21 cellular contexts compared by ENCODE assay signal in the genomic region with DNA sequence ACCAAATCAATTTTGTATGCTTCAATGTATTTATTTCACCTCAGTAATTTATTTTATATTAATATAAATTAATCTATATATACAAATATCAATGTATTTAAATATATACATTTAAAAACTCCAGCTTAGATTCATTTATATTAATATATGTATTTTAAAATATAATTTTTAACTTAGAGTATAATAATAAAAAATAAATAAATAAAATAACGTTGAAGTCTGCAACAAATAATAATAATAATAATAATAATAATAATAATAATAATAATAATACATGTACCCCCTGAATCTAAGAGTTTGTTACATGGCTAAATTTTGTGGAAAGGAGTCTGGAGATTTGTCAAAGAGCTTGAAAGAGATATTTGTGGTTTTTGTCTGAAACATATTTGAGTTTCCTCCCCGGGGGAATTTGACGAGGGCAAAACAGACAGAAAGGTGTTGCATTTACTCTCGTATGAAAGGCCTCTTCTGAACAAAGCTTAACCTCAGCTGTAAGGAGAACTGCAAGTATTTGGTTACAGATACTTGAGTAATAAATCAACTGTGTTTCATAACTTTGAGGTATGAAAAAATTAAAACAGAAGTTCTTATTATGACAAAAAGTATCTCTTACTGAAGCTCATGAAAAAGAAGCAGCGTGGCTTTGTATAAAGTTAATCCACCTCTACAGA.
DNase-seq lines count a peak whose midpoint lies in the region; ATAC-seq, FAIRE-seq and TF ChIP-seq lines count a peak whose summit lies in the region.
"Had no signal": no experiment of that assay in that cellular context is flagged by ENCODE, and none has a peak within 500 bp of the region (broad histone marks: within the 10 kb centered on the region; RNA-seq: fewer than 3 reads in every experiment).

No MANE protein-coding gene starts in this region.

- FAIRE-seq in bronchial epithelial cell (lab: Jason Lieb, UNC) (no peak), kidney (lab: Jason Lieb, UNC) (peak; percentile 90)

- H3K79me2 ChIP-seq in Karpas-422 (ENCODE audit: low read length): no peaks in the 10 kb centered on the region

- no peak overlapping the region for H2AFZ ChIP-seq in Karpas-422 (ENCODE audit: low read length)

- intact Hi-C loops in kidney (cut with DNase I): no loop called here

- H3K4me3 ChIP-seq in bronchial epithelial cell (ENCODE audit: low read depth, low read length) (no peak overlapping the region), kidney (ENCODE audit: low read length in 2 of 2) (no peak overlapping the region), Karpas-422 (ENCODE audit: low read length) (no peak overlapping the region)
- H3K4me3 ChIP-seq: coronary artery, upper lobe of left lung had no signal

- DNase-seq in NOMO-1 (lab: John Stamatoyannopoulos, UW; ENCODE audit: unreplicated experiment in 2 of 2) (peak; percentile 31 to 74), bronchial epithelial cell (ENCODE audit: low read depth) (peak; percentile 72), kidney (no peak), nucleus accumbens (lab: John Stamatoyannopoulos, UW) (no peak), Karpas-422 (no peak)
- DNase-seq: activated CD4-positive, alpha-beta T cell treated with anti-CD3 and anti-CD28 coated beads for 1 hour; activated CD8-positive, alpha-beta T cell treated with anti-CD3 and anti-CD28 coated beads for 36 hours; activated effector memory CD4-positive, alpha-beta T cell treated with anti-CD3 and anti-CD28 coated beads, Interleukin-2, amount 50 U/mL, for 16 hours; brain microvascular endothelial cell; GOT3; KG1; NCI-H1092; NCI-H1930; NCI-H2227 treated with DMSO at 0.1 percent for 48 hours; NCI-H774; stimulated activated CD4-positive, alpha-beta T cell treated with anti-CD3 and anti-CD28 coated beads, Interleukin-1b, Interleukin-23, amount 100 ng/mL, for 48 hours; upper lobe of left lung had no signal

- H3K9ac ChIP-seq in kidney (ENCODE audit: low read length in 2 of 2): no peak overlapping the region
- H3K9ac ChIP-seq in Karpas-422 (ENCODE audit: low read length): no peak overlapping the region

- no peaks in the 10 kb centered on the region for H3K27me3 ChIP-seq in bronchial epithelial cell (ENCODE audit: control insufficient read depth, insufficient read depth, low read length)
- no peaks in the 10 kb centered on the region for H3K27me3 ChIP-seq in Karpas-422 (ENCODE audit: low read length)
- H3K27me3 ChIP-seq: brain microvascular endothelial cell, upper lobe of left lung had no signal

- TF ChIP-seq CTCF in bronchial epithelial cell (IDR thresholded peaks at IDR 0.05; ENCODE audit: insufficient read depth, low read length, severe bottlenecking) (no peak), kidney (IDR thresholded peaks at IDR 0.05; ENCODE audit: borderline replicate concordance, extremely low read depth, insufficient read depth) (no peak)

- no peaks in the 10 kb centered on the region for H4K20me1 ChIP-seq in Karpas-422 (ENCODE audit: insufficient read depth, low read depth, low read length)

- H3K36me3 ChIP-seq in bronchial epithelial cell (ENCODE audit: control insufficient read depth, insufficient read depth, low read length): no peaks in the 10 kb centered on the region
- H3K36me3 ChIP-seq in kidney (ENCODE audit: control insufficient read depth in 1 of 2, insufficient read depth in 2 of 2, low read length in 2 of 2): no peaks in the 10 kb centered on the region
- H3K36me3 ChIP-seq in Karpas-422 (ENCODE audit: insufficient read depth, low read length): no peaks in the 10 kb centered on the region
- H3K36me3 ChIP-seq: brain microvascular endothelial cell, upper lobe of left lung had no signal

- H3K4me1 ChIP-seq in kidney (ENCODE audit: control insufficient read depth in 1 of 2, insufficient read depth in 1 of 2, low read depth in 1 of 2, low read length in 2 of 2) (no peaks in the 10 kb centered on the region), Karpas-422 (ENCODE audit: low read length) (no peaks in the 10 kb centered on the region)

- ATAC-seq in HG02981 (IDR thresholded peaks at IDR 0.05; ENCODE audit: unreplicated experiment) (peak; percentile 46), GM18519 (IDR thresholded peaks at IDR 0.05; ENCODE audit: low FRiP score, unreplicated experiment) (no peak), GM21447 (IDR thresholded peaks at IDR 0.05; ENCODE audit: unreplicated experiment) (no peak)
- ATAC-seq: activated CD8-positive, alpha-beta T cell treated with anti-CD3 and anti-CD28 coated beads for 36 hours had no signal

- H3K27ac ChIP-seq in kidney (ENCODE audit: low read depth in 2 of 2, low read length in 2 of 2) (no peak overlapping the region), Karpas-422 (ENCODE audit: low read length) (no peak overlapping the region)
- H3K27ac ChIP-seq: brain microvascular endothelial cell, coronary artery, upper lobe of left lung had no signal

- H3K4me2 ChIP-seq in Karpas-422 (ENCODE audit: low read depth, low read length, poor library complexity, severe bottlenecking): no peak overlapping the region

- no peaks in the 10 kb centered on the region for H3K9me2 ChIP-seq in Karpas-422 (replicated peaks; ENCODE audit: insufficient read depth, low read length)

- no peaks in the 10 kb centered on the region for H3K9me3 ChIP-seq in kidney (ENCODE audit: control insufficient read depth in 1 of 2, low read length in 2 of 2)
- peaks cover 58% of the 10 kb centered on the region for H3K9me3 ChIP-seq in Karpas-422 (ENCODE audit: low read length)
- H3K9me3 ChIP-seq: upper lobe of left lung had no signal

Comparison
In these comparisons a context has a peak if more than half of its experiments do, and no peak if none do; other contexts are left out.
1. DNase-seq: peak in NOMO-1 (2 of 2) and bronchial epithelial cell (single experiment); none in kidney (single experiment), nucleus accumbens (0 of 56) and Karpas-422 (single experiment).